In the genomic region with DNA sequence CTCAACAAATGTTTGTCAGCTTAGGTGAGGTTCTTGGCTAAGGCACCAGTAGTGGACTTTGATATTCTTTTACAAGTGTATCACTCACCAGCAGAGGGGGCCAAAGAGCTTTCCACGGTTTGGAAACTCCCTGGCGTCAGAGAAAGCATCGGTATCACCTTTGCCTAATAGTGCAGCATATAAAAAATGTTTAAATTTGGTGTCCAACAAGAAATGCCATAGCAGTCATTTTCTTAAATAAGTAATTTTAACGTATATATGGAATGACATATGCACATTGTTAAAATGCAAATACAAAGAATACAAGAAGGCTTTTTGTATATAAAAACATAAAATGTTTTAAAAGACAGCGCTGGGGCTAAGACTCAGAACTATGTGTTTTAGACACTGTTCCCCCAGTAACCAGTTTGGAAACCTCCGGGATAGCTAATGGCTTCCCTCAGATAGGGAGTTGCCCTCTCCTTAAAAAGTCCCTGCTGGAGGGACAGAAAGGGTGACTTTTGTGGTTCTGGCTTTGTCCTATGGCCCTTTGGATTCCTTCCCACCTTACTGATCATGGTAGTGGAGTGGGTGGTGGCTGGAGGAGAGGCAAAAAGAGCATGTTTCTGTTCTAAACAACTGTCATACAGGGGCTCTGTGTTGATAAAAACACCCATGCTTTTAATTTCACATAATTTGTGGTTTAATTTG, we compare ENCODE assay signal across 8 cellular contexts.
DNase-seq lines count a peak whose midpoint lies in the region; ATAC-seq and TF ChIP-seq lines count a peak whose summit lies in the region.

No MANE protein-coding gene starts in this region.

- H3K27me3 Mint-ChIP-seq in immature natural killer cell (ENCODE audit: low read depth in 3 of 3), result peaks cover 2 to 7% (median 3%) of the 10 kb centered on the region in 3 donors

- H3K36me3 Mint-ChIP-seq in immature natural killer cell, result no peaks in the 10 kb centered on the region

- DNase-seq in GM12865 (ENCODE audit: low read depth), result peak; percentile 86
- DNase-seq in NCI-H2107 (lab: John Stamatoyannopoulos, UW), result peak; percentile 22
- DNase-seq in UCSD-AML1 (lab: John Stamatoyannopoulos, UW; ENCODE audit: unreplicated experiment), result peak; percentile 53
- DNase-seq in brain microvascular endothelial cell, result peak; percentile 88
- peak; percentile 73 to 75 (median 74) for DNase-seq in immature natural killer cell
- peak; percentile 59 to 83 for DNase-seq in stimulated activated CD4-positive, alpha-beta T cell treated with anti-CD3 and anti-CD28 coated beads, Interleukin-12 subunit alpha, Interleukin-12 subunit beta, amount 100 ng/mL, for 24 hours (ENCODE audit: low read depth in 2 of 2)

- H3K27ac ChIP-seq in brain microvascular endothelial cell, result peak overlapping the region; percentile 77

- ATAC-seq in HG02840 (IDR thresholded peaks at IDR 0.05; ENCODE audit: low FRiP score, unreplicated experiment), result peak; percentile 60
- ATAC-seq in HG03039 (IDR thresholded peaks at IDR 0.05; ENCODE audit: unreplicated experiment), result no peak

- peaks cover 15 to 20% of the 10 kb centered on the region in 2 donors for H3K4me1 Mint-ChIP-seq in immature natural killer cell

- peak overlapping the region; percentile 62 to 85 (median 75) for H3K4me3 Mint-ChIP-seq in immature natural killer cell

- H3K36me3 ChIP-seq in brain microvascular endothelial cell (replicated peaks), result no peaks in the 10 kb centered on the region

- TF ChIP-seq CTCF in GM12865 (IDR thresholded peaks at IDR 0.05; ENCODE audit: insufficient read depth, low read depth, low read length, missing control alignments) (peak; percentile 80), brain microvascular endothelial cell (IDR thresholded peaks at IDR 0.05; ENCODE audit: low read depth, low read length, missing control alignments) (peak; percentile 84)

- H3K27me3 ChIP-seq in brain microvascular endothelial cell (replicated peaks), result no peaks in the 10 kb centered on the region

- peak overlapping the region in 5 of 6 donors; percentile 14 to 64 (median 57) for H3K27ac Mint-ChIP-seq in immature natural killer cell

- no peaks in the 10 kb centered on the region for H3K9me3 Mint-ChIP-seq in immature natural killer cell

- in situ Hi-C loops in brain microvascular endothelial cell (cut with HindIII; ENCODE audit: low pct_ligation_motif_present, low sequenced_read_pairs), result no loop called here

- H3K4me3 ChIP-seq in GM12865 (ENCODE audit: low read depth, low read length) (peak overlapping the region; percentile 1), brain microvascular endothelial cell (ENCODE audit: low read depth, low read length) (no peak overlapping the region)

Comparison
In these comparisons a context has a peak if more than half of its experiments do, and no peak if none do; other contexts are left out.
1. DNase-seq: peak in every context shown above with its lines; median percentile 88 in brain microvascular endothelial cell; 86 in GM12865; 74 in immature natural killer cell; 71 in stimulated activated CD4-positive, alpha-beta T cell treated with anti-CD3 and anti-CD28 coated beads, Interleukin-12 subunit alpha, Interleukin-12 subunit beta, amount 100 ng/mL, for 24 hours; 53 in UCSD-AML1; 22 in NCI-H2107.